17 cellular contexts compared by ENCODE assay signal in the genomic region with DNA sequence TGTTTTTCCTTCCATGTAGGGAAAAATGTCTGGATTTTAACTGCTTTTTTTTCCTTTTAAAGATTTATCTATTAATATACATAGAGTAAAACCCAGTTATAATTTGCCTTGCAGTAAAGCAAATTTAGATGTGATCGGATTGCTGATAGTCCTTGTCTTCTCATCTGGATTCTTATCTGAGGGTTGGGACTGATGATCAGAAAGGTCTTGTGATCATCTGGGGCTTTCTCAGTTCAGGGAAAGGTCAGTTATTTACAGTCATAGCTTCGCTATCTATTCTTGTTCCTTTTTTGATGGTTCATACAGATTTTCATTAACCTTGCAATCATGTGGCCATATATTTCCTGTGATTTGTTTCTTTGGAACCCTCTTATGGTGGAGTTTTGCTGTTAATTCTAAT.
DNase-seq lines count a peak whose midpoint lies in the region; ATAC-seq and TF ChIP-seq lines count a peak whose summit lies in the region.
"Had no signal": no experiment of that assay in that cellular context is flagged by ENCODE, and none has a peak within 500 bp of the region (broad histone marks: within the 10 kb centered on the region; RNA-seq: fewer than 3 reads in every experiment).

No MANE protein-coding gene starts in this region.

- intact Hi-C loops in activated T-helper 2 cell treated with anti-CD3 and anti-CD28 coated beads, Interferon-gamma antibody, Interleukin-2, Interleukin-4, amounts not matched to agents 10 μg/mL and 5 μg/mL and 100 μg/mL, durations not matched to agents 14 hours and 24 hours and 36 hours (cut with micrococcal nuclease) = no loop called here

- H4K20me1 ChIP-seq in SK-N-SH (ENCODE audit: insufficient read depth) = no peaks in the 10 kb centered on the region

- no peaks in the 10 kb centered on the region for H3K9me3 ChIP-seq in SK-N-SH
- H3K9me3 ChIP-seq: vagina had no signal

- peaks cover 38% of the 10 kb centered on the region for H3K36me3 Mint-ChIP-seq in activated T-helper 2 cell treated with anti-CD3 and anti-CD28 coated beads, Interferon-gamma antibody, Interleukin-2, Interleukin-4, amounts not matched to agents 10 μg/mL and 5 μg/mL and 100 μg/mL, durations not matched to agents 14 hours and 24 hours and 36 hours (ENCODE audit: low read depth)

- peaks cover 23% of the 10 kb centered on the region for H3K9me3 Mint-ChIP-seq in activated T-helper 2 cell treated with anti-CD3 and anti-CD28 coated beads, Interferon-gamma antibody, Interleukin-2, Interleukin-4, amounts not matched to agents 10 μg/mL and 5 μg/mL and 100 μg/mL, durations not matched to agents 14 hours and 24 hours and 36 hours
- H3K9me3 Mint-ChIP-seq: activated T-cell treated with anti-CD3 and anti-CD28 coated beads, Interleukin-2, amount 50 U/mL, for 4 hours had no signal

- no peaks in the 10 kb centered on the region for H3K79me2 ChIP-seq in SK-N-SH (ENCODE audit: insufficient read depth)

- peaks cover 46% of the 10 kb centered on the region for H3F3A ChIP-seq in SK-N-SH (replicated peaks; ENCODE audit: insufficient read depth)

- no peaks in the 10 kb centered on the region for H3K27me3 Mint-ChIP-seq in activated T-helper 2 cell treated with anti-CD3 and anti-CD28 coated beads, Interferon-gamma antibody, Interleukin-2, Interleukin-4, amounts not matched to agents 10 μg/mL and 5 μg/mL and 100 μg/mL, durations not matched to agents 14 hours and 24 hours and 36 hours (ENCODE audit: low read depth)

- ATAC-seq in GM19025 (IDR thresholded peaks at IDR 0.05; ENCODE audit: low read depth, unreplicated experiment) (peak; percentile 71), HG02798 (IDR thresholded peaks at IDR 0.05; ENCODE audit: poor library complexity, unreplicated experiment) (peak; percentile 69)
- ATAC-seq: activated T-cell treated with anti-CD3 and anti-CD28 coated beads, Interleukin-2, amount 50 U/mL, for 4 hours; HepG2; left lobe of liver had no signal

- 51% methylated on average over 2 of the region's 2 CpGs for WGBS in SK-N-SH (ENCODE audit: low lambda C conversion rate)

- no peak overlapping the region for H3K4me3 Mint-ChIP-seq in activated T-helper 2 cell treated with anti-CD3 and anti-CD28 coated beads, Interferon-gamma antibody, Interleukin-2, Interleukin-4, amounts not matched to agents 10 μg/mL and 5 μg/mL and 100 μg/mL, durations not matched to agents 14 hours and 24 hours and 36 hours (ENCODE audit: low read depth)
- H3K4me3 Mint-ChIP-seq: activated T-cell treated with anti-CD3 and anti-CD28 coated beads, Interleukin-2, amount 50 U/mL, for 4 hours; neural progenitor cell had no signal

- peak; percentile 25 to 54; a peak in 3 of 4 replicates for TF ChIP-seq EP300 in SK-N-SH (IDR thresholded peaks at IDR 0.05; ENCODE audit: borderline replicate concordance in 1 of 2, low read depth in 1 of 2, low read length in 1 of 2)

- POLR2A ChIA-PET in SK-N-SH (lab: Yijun Ruan, JAX) = no interaction called here

- peak overlapping the region; percentile 75 to 90; a peak in 3 of 4 replicates for H3K27ac ChIP-seq in SK-N-SH (ENCODE audit: low read depth in 2 of 2, low read length in 1 of 2)
- H3K27ac ChIP-seq: neural progenitor cell, spleen, vagina had no signal

- H3K4me2 ChIP-seq in SK-N-SH = peak overlapping the region; percentile 26; the same call in 1 of the 2 replicates
- H3K4me2 ChIP-seq: neural progenitor cell had no signal

- no peak overlapping the region for H3K4me3 ChIP-seq in SK-N-SH (ENCODE audit: low read depth in 2 of 2, low read length in 1 of 2)
- H3K4me3 ChIP-seq in H7 (ENCODE audit: insufficient read depth, low read depth, low read length) = no peak overlapping the region
- H3K4me3 ChIP-seq: neural progenitor cell, spleen, vagina had no signal

- CTCF ChIA-PET in SK-N-SH (lab: Yijun Ruan, JAX) = interaction anchor here (0.7 kb wide), 1 partner anchor 52 kb away, joined by 3 read pairs; no protein-coding TSS in a partner anchor

- no peak overlapping the region for H3K27ac Mint-ChIP-seq in activated T-helper 2 cell treated with anti-CD3 and anti-CD28 coated beads, Interferon-gamma antibody, Interleukin-2, Interleukin-4, amounts not matched to agents 10 μg/mL and 5 μg/mL and 100 μg/mL, durations not matched to agents 14 hours and 24 hours and 36 hours
- H3K27ac Mint-ChIP-seq: neural progenitor cell had no signal

- no peaks in the 10 kb centered on the region for H3K9me2 ChIP-seq in SK-N-SH

- H3K4me1 ChIP-seq in SK-N-SH (ENCODE audit: control insufficient read depth in 1 of 2, insufficient read depth in 2 of 2, low read depth in 1 of 2, low read length in 1 of 2) = peaks cover 5 to 15% of the 10 kb centered on the region in 2 experiments
- H3K4me1 ChIP-seq: neural progenitor cell, spleen had no signal

- TF ChIP-seq CTCF in SK-N-SH (IDR thresholded peaks at IDR 0.05) = no peak

- no peak overlapping the region for H2AFZ ChIP-seq in SK-N-SH (ENCODE audit: low read depth)
- H2AFZ ChIP-seq: neural progenitor cell had no signal

- H3K27me3 ChIP-seq in SK-N-SH (ENCODE audit: insufficient read depth) = no peaks in the 10 kb centered on the region
- no peaks in the 10 kb centered on the region for H3K27me3 ChIP-seq in H7 (ENCODE audit: control insufficient read depth, insufficient read depth, low read length)
- H3K27me3 ChIP-seq: neural progenitor cell, spleen, vagina had no signal

- peak overlapping the region; percentile 14; the same call in 1 of the 2 replicates for H3K9ac ChIP-seq in SK-N-SH
- H3K9ac ChIP-seq: neural progenitor cell had no signal

- H3K4me1 Mint-ChIP-seq in activated T-helper 2 cell treated with anti-CD3 and anti-CD28 coated beads, Interferon-gamma antibody, Interleukin-2, Interleukin-4, amounts not matched to agents 10 μg/mL and 5 μg/mL and 100 μg/mL, durations not matched to agents 14 hours and 24 hours and 36 hours (ENCODE audit: low read depth) = peaks cover 6% of the 10 kb centered on the region

- TF ChIP-seq RAD21 in SK-N-SH (IDR thresholded peaks at IDR 0.05; ENCODE audit: low read length) = no peak

- peaks cover 0 to 2% of the 10 kb centered on the region in 2 experiments for H3K36me3 ChIP-seq in SK-N-SH (replicated peaks in 1 of 2; ENCODE audit: control insufficient read depth in 1 of 2, insufficient read depth in 2 of 2, low read length in 1 of 2)
- no peaks in the 10 kb centered on the region for H3K36me3 ChIP-seq in H7 (replicated peaks; ENCODE audit: control insufficient read depth, insufficient read depth, low read length)
- H3K36me3 ChIP-seq: neural progenitor cell, spleen, vagina had no signal

- peak; percentile 74 for DNase-seq in COLO829 (ENCODE audit: low spot score)
- no peak for DNase-seq in SK-N-SH
- DNase-seq in cerebellar nuclear complex (lab: John Stamatoyannopoulos, UW) = no peak
- no peak for DNase-seq in H7
- DNase-seq in globus pallidus (ENCODE audit: low spot score) = no peak
- DNase-seq in activated T-helper 2 cell treated with anti-CD3 and anti-CD28 coated beads, Interferon-gamma antibody, Interleukin-2, Interleukin-4, amounts not matched to agents 10 μg/mL and 5 μg/mL and 100 μg/mL, durations not matched to agents 14 hours and 24 hours and 36 hours (ENCODE audit: low spot score) = no peak
- DNase-seq: activated CD4-positive, CD25-positive, alpha-beta regulatory T cell treated with anti-CD3 and anti-CD28 coated beads, Interleukin-2, amount 50 U/mL, for 72 hours; activated T-cell treated with anti-CD3 and anti-CD28 coated beads, Interleukin-2, amount 50 U/mL, for 4 hours; DMS53; NCI-H146; spleen had no signal

TF ChIP-seq in SK-N-SH, 30 proteins besides CTCF, POLR2A, EP300 and RAD21 (continues in another document):
- TF ChIP-seq MEF2A (IDR thresholded peaks at IDR 0.05; ENCODE audit: borderline replicate concordance, low read depth) (0 out of 2 replicates have a peak, but pooled peaks have one; percentile 30), GATA2 (CRISPR knock-in tag; IDR thresholded peaks at IDR 0.05) (no peak), RXRA (IDR thresholded peaks at IDR 0.05; ENCODE audit: borderline replicate concordance, low read depth) (peak; percentile 86), NFIC (IDR thresholded peaks at IDR 0.05; ENCODE audit: borderline replicate concordance) (no peak), FOSL2 (IDR thresholded peaks at IDR 0.05; ENCODE audit: borderline replicate concordance, low read depth) (no peak), POLR2AphosphoS5 (IDR thresholded peaks at IDR 0.05; ENCODE audit: low read depth, low read length) (0 out of 2 replicates have a peak, but pooled peaks have one; percentile 19)
- TF ChIP-seq, protein P1, sequence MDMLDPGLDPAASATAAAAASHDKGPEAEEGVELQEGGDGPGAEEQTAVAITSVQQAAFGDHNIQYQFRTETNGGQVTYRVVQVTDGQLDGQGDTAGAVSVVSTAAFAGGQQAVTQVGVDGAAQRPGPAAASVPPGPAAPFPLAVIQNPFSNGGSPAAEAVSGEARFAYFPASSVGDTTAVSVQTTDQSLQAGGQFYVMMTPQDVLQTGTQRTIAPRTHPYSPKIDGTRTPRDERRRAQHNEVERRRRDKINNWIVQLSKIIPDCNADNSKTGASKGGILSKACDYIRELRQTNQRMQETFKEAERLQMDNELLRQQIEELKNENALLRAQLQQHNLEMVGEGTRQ (IDR thresholded peaks at IDR 0.05; ENCODE audit: borderline replicate concordance, low read depth, low read length) = no peak
- TF ChIP-seq, protein P2, sequence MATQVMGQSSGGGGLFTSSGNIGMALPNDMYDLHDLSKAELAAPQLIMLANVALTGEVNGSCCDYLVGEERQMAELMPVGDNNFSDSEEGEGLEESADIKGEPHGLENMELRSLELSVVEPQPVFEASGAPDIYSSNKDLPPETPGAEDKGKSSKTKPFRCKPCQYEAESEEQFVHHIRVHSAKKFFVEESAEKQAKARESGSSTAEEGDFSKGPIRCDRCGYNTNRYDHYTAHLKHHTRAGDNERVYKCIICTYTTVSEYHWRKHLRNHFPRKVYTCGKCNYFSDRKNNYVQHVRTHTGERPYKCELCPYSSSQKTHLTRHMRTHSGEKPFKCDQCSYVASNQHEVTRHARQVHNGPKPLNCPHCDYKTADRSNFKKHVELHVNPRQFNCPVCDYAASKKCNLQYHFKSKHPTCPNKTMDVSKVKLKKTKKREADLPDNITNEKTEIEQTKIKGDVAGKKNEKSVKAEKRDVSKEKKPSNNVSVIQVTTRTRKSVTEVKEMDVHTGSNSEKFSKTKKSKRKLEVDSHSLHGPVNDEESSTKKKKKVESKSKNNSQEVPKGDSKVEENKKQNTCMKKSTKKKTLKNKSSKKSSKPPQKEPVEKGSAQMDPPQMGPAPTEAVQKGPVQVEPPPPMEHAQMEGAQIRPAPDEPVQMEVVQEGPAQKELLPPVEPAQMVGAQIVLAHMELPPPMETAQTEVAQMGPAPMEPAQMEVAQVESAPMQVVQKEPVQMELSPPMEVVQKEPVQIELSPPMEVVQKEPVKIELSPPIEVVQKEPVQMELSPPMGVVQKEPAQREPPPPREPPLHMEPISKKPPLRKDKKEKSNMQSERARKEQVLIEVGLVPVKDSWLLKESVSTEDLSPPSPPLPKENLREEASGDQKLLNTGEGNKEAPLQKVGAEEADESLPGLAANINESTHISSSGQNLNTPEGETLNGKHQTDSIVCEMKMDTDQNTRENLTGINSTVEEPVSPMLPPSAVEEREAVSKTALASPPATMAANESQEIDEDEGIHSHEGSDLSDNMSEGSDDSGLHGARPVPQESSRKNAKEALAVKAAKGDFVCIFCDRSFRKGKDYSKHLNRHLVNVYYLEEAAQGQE (IDR thresholded peaks at IDR 0.05; ENCODE audit: low read depth, low read length) = no peak
